1 cellular context compared by ENCODE assay signal in the genomic region with DNA sequence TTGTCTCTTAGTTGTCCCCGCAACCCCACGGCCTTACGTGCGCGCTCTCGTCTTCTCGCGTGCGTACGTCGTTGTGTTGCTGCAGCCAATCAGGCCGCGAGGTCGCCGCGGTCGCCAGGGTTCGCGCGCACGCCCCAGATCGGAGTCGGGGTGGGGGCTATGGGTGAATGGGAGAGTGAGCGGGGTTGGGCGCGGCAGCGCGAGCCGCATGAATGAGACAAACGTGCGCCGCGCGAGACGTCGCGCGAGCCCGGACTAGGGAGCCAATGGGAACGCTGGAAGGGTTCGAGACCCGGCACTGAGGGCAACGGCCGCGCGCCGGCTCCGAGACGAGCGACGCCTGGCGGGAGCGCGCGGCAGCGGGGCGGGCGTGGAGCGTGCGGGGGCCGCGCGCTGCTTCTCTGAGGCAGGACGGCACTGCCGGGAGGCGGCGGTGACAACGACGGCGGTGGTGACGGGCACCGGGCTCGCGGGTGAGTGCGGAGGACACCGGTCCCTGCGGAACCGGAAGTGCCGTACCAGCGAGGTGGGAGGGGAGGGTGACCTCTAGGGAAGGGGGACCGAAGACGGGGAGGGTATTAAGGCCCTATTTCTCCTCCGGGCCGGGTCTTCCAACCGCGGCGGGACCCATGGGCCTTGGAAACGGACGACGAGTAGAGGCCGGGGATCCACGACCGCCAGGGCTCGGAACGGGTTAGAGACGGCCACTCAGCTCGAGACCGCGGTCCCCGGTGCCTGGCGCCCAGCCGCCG.
TF ChIP-seq lines count a peak whose summit lies in the region.

A gene with protein sequence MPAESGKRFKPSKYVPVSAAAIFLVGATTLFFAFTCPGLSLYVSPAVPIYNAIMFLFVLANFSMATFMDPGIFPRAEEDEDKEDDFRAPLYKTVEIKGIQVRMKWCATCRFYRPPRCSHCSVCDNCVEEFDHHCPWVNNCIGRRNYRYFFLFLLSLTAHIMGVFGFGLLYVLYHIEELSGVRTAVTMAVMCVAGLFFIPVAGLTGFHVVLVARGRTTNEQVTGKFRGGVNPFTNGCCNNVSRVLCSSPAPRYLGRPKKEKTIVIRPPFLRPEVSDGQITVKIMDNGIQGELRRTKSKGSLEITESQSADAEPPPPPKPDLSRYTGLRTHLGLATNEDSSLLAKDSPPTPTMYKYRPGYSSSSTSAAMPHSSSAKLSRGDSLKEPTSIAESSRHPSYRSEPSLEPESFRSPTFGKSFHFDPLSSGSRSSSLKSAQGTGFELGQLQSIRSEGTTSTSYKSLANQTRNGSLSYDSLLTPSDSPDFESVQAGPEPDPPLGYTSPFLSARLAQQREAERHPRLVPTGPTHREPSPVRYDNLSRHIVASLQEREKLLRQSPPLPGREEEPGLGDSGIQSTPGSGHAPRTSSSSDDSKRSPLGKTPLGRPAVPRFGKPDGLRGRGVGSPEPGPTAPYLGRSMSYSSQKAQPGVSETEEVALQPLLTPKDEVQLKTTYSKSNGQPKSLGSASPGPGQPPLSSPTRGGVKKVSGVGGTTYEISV (plus strand): TSS at position 400 of the 752 bp plus-strand sequence. CDS start 4,977 bp downstream, outside the sequence.

TF ChIP-seq in HepG2, 621 proteins besides CTCF, POLR2A, EP300 and RAD21 (continued from another document and continues in another):
- no peak for TF ChIP-seq NR2F6 (IDR thresholded peaks at IDR 0.05)
- peak; percentile 6 for TF ChIP-seq NR2F6 (CRISPR knock-in tag; IDR thresholded peaks at IDR 0.05)
- peak; percentile 88; the same call in 1 of the 2 replicates for TF ChIP-seq ZNF607 (CRISPR knock-in tag; IDR thresholded peaks at IDR 0.05; ENCODE audit: borderline replicate concordance)
- no peak for TF ChIP-seq ZNF75D (CRISPR knock-in tag; IDR thresholded peaks at IDR 0.05; ENCODE audit: borderline replicate concordance)
- no peak for TF ChIP-seq HNF4G (IDR thresholded peaks at IDR 0.05; ENCODE audit: borderline replicate concordance, low read depth, low read length)
- no peak for TF ChIP-seq HNF4G (CRISPR knock-in tag; IDR thresholded peaks at IDR 0.05; ENCODE audit: borderline replicate concordance, low read depth)
- peak; percentile 71; the same call in 1 of the 2 replicates for TF ChIP-seq ZNF678 (CRISPR knock-in tag; IDR thresholded peaks at IDR 0.05)
- TF ChIP-seq, protein P1, sequence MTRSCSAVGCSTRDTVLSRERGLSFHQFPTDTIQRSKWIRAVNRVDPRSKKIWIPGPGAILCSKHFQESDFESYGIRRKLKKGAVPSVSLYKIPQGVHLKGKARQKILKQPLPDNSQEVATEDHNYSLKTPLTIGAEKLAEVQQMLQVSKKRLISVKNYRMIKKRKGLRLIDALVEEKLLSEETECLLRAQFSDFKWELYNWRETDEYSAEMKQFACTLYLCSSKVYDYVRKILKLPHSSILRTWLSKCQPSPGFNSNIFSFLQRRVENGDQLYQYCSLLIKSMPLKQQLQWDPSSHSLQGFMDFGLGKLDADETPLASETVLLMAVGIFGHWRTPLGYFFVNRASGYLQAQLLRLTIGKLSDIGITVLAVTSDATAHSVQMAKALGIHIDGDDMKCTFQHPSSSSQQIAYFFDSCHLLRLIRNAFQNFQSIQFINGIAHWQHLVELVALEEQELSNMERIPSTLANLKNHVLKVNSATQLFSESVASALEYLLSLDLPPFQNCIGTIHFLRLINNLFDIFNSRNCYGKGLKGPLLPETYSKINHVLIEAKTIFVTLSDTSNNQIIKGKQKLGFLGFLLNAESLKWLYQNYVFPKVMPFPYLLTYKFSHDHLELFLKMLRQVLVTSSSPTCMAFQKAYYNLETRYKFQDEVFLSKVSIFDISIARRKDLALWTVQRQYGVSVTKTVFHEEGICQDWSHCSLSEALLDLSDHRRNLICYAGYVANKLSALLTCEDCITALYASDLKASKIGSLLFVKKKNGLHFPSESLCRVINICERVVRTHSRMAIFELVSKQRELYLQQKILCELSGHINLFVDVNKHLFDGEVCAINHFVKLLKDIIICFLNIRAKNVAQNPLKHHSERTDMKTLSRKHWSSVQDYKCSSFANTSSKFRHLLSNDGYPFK (CRISPR knock-in tag; IDR thresholded peaks at IDR 0.05; ENCODE audit: borderline replicate concordance): no peak
- no peak for TF ChIP-seq TBP (CRISPR knock-in tag; IDR thresholded peaks at IDR 0.05)
- no peak for TF ChIP-seq ZNF264 (CRISPR knock-in tag; IDR thresholded peaks at IDR 0.05)
- TF ChIP-seq ZNF260 (CRISPR knock-in tag; IDR thresholded peaks at IDR 0.05; ENCODE audit: borderline replicate concordance, low read depth): no peak
- no peak for TF ChIP-seq ZNF737 (CRISPR knock-in tag; IDR thresholded peaks at IDR 0.05; ENCODE audit: borderline replicate concordance)
- TF ChIP-seq ZNF878 (CRISPR knock-in tag; IDR thresholded peaks at IDR 0.05): no peak
- TF ChIP-seq, protein P2, sequence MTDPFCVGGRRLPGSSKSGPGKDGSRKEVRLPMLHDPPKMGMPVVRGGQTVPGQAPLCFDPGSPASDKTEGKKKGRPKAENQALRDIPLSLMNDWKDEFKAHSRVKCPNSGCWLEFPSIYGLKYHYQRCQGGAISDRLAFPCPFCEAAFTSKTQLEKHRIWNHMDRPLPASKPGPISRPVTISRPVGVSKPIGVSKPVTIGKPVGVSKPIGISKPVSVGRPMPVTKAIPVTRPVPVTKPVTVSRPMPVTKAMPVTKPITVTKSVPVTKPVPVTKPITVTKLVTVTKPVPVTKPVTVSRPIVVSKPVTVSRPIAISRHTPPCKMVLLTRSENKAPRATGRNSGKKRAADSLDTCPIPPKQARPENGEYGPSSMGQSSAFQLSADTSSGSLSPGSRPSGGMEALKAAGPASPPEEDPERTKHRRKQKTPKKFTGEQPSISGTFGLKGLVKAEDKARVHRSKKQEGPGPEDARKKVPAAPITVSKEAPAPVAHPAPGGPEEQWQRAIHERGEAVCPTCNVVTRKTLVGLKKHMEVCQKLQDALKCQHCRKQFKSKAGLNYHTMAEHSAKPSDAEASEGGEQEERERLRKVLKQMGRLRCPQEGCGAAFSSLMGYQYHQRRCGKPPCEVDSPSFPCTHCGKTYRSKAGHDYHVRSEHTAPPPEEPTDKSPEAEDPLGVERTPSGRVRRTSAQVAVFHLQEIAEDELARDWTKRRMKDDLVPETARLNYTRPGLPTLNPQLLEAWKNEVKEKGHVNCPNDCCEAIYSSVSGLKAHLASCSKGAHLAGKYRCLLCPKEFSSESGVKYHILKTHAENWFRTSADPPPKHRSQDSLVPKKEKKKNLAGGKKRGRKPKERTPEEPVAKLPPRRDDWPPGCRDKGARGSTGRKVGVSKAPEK (CRISPR knock-in tag; IDR thresholded peaks at IDR 0.05; ENCODE audit: borderline replicate concordance): no peak
- 0 out of 2 replicates have a peak, but pooled peaks have one; percentile 37 for TF ChIP-seq ZNF891 (CRISPR knock-in tag; IDR thresholded peaks at IDR 0.05)
- TF ChIP-seq ZNF296 (CRISPR knock-in tag; conservative IDR thresholded peaks at IDR 0.05): no peak
- TF ChIP-seq ZNF564 (CRISPR knock-in tag; IDR thresholded peaks at IDR 0.05): no peak; the same call in none of the 2 replicates
- TF ChIP-seq KLF6 (CRISPR knock-in tag; IDR thresholded peaks at IDR 0.05): no peak
- no peak for TF ChIP-seq STAG1 (CRISPR knock-in tag; IDR thresholded peaks at IDR 0.05)
- peak; percentile 20; the same call in 1 of the 2 replicates for TF ChIP-seq ZNF274 (CRISPR knock-in tag; IDR thresholded peaks at IDR 0.05)
- TF ChIP-seq TFDP2 (CRISPR knock-in tag; IDR thresholded peaks at IDR 0.05): peak; percentile 77
- no peak for TF ChIP-seq NCOA1 (CRISPR knock-in tag; IDR thresholded peaks at IDR 0.05)
- TF ChIP-seq ZNF615 (CRISPR knock-in tag; IDR thresholded peaks at IDR 0.05; ENCODE audit: borderline replicate concordance): no peak
- peak; percentile 3; the same call in 1 of the 2 replicates for TF ChIP-seq TRAFD1 (CRISPR knock-in tag; IDR thresholded peaks at IDR 0.05; ENCODE audit: borderline replicate concordance)
- TF ChIP-seq ZSCAN29 (CRISPR knock-in tag; conservative IDR thresholded peaks at IDR 0.05): no peak
- no peak for TF ChIP-seq ELK4 (CRISPR knock-in tag; IDR thresholded peaks at IDR 0.05; ENCODE audit: borderline replicate concordance)
- TF ChIP-seq HMG20A (CRISPR knock-in tag; IDR thresholded peaks at IDR 0.05; ENCODE audit: borderline replicate concordance): no peak
- no peak for TF ChIP-seq POLR2AphosphoS2 (IDR thresholded peaks at IDR 0.05; ENCODE audit: low read depth, low read length)
- peak; percentile 45; the same call in 1 of the 2 replicates for TF ChIP-seq ZNF12 (CRISPR knock-in tag; IDR thresholded peaks at IDR 0.05)
- TF ChIP-seq, protein P3, sequence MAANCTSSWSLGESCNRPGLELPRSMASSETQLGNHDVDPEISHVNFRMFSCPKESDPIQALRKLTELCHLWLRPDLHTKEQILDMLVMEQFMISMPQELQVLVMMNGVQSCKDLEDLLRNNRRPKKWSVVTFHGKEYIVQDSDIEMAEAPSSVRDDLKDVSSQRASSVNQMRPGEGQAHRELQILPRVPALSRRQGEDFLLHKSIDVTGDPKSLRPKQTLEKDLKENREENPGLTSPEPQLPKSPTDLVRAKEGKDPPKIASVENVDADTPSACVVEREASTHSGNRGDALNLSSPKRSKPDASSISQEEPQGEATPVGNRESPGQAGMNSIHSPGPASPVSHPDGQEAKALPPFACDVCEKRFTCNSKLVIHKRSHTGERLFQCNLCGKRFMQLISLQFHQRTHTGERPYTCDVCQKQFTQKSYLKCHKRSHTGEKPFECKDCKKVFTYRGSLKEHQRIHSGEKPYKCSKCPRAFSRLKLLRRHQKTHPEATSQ (CRISPR knock-in tag; IDR thresholded peaks at IDR 0.05; ENCODE audit: borderline replicate concordance): no peak
- no peak for TF ChIP-seq ZNF33A (CRISPR knock-in tag; IDR thresholded peaks at IDR 0.05; ENCODE audit: borderline replicate concordance)
- TF ChIP-seq ZSCAN22 (CRISPR knock-in tag; IDR thresholded peaks at IDR 0.05): no peak
- peak; percentile 87 for TF ChIP-seq KMT2B (CRISPR knock-in tag; IDR thresholded peaks at IDR 0.05)
- TF ChIP-seq ZNF740 (CRISPR knock-in tag; IDR thresholded peaks at IDR 0.05): peak; percentile 28; the same call in 1 of the 2 replicates
- TF ChIP-seq MTF2 (CRISPR knock-in tag; IDR thresholded peaks at IDR 0.05; ENCODE audit: borderline replicate concordance): no peak
- TF ChIP-seq HOXA5 (CRISPR knock-in tag; IDR thresholded peaks at IDR 0.05): 0 out of 2 replicates have a peak, but pooled peaks have one; percentile 42
- no peak for TF ChIP-seq ZBTB20 (CRISPR knock-in tag; IDR thresholded peaks at IDR 0.05; ENCODE audit: borderline replicate concordance, low read depth)
- no peak for TF ChIP-seq MLLT10 (CRISPR knock-in tag; IDR thresholded peaks at IDR 0.05)
- TF ChIP-seq, protein P4, sequence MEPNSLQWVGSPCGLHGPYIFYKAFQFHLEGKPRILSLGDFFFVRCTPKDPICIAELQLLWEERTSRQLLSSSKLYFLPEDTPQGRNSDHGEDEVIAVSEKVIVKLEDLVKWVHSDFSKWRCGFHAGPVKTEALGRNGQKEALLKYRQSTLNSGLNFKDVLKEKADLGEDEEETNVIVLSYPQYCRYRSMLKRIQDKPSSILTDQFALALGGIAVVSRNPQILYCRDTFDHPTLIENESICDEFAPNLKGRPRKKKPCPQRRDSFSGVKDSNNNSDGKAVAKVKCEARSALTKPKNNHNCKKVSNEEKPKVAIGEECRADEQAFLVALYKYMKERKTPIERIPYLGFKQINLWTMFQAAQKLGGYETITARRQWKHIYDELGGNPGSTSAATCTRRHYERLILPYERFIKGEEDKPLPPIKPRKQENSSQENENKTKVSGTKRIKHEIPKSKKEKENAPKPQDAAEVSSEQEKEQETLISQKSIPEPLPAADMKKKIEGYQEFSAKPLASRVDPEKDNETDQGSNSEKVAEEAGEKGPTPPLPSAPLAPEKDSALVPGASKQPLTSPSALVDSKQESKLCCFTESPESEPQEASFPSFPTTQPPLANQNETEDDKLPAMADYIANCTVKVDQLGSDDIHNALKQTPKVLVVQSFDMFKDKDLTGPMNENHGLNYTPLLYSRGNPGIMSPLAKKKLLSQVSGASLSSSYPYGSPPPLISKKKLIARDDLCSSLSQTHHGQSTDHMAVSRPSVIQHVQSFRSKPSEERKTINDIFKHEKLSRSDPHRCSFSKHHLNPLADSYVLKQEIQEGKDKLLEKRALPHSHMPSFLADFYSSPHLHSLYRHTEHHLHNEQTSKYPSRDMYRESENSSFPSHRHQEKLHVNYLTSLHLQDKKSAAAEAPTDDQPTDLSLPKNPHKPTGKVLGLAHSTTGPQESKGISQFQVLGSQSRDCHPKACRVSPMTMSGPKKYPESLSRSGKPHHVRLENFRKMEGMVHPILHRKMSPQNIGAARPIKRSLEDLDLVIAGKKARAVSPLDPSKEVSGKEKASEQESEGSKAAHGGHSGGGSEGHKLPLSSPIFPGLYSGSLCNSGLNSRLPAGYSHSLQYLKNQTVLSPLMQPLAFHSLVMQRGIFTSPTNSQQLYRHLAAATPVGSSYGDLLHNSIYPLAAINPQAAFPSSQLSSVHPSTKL (CRISPR knock-in tag; IDR thresholded peaks at IDR 0.05): peak; percentile 45; the same call in 1 of the 2 replicates
- TF ChIP-seq ZNF232 (CRISPR knock-in tag; IDR thresholded peaks at IDR 0.05; ENCODE audit: borderline replicate concordance): no peak
- no peak; the same call in 1 of the 2 replicates for TF ChIP-seq KDM5A (IDR thresholded peaks at IDR 0.05; ENCODE audit: borderline replicate concordance, low read length)
- no peak for TF ChIP-seq ZNF17 (CRISPR knock-in tag; IDR thresholded peaks at IDR 0.05)
